13 cellular contexts compared by ENCODE assay signal in genomic region chr2:214960677-214961076, GRCh38.
DNase-seq lines count a peak whose midpoint lies in the region; ATAC-seq, FAIRE-seq and TF ChIP-seq lines count a peak whose summit lies in the region.
"Had no signal": no experiment of that assay in that cellular context is flagged by ENCODE, and none has a peak within 500 bp of the region (broad histone marks: within the 10 kb centered on the region; RNA-seq: fewer than 3 reads in every experiment).

No MANE protein-coding gene starts in this region.

- peaks cover 10% of the 10 kb centered on the region for H3K36me3 Mint-ChIP-seq in neural crest cell (ENCODE audit: low read depth)
- H3K36me3 Mint-ChIP-seq in stimulated activated memory B cell treated with anti-CD40 and anti-IgM and Interleukin-4, amounts not matched to agents 10 μg/mL and 1 μg/mL and 100 μg/mL, for 72 hours: no peaks in the 10 kb centered on the region

- no peaks in the 10 kb centered on the region for H3K36me3 ChIP-seq in mammary epithelial cell (ENCODE audit: insufficient read depth, low read length)

- no peaks in the 10 kb centered on the region for H3K79me2 ChIP-seq in mammary epithelial cell (ENCODE audit: insufficient read depth, low read length)

- H3K27ac Mint-ChIP-seq in neural crest cell (ENCODE audit: unreplicated experiment): no peak overlapping the region
- no peak overlapping the region for H3K27ac Mint-ChIP-seq in stimulated activated memory B cell treated with anti-CD40 and anti-IgM and Interleukin-4, amounts not matched to agents 10 μg/mL and 1 μg/mL and 100 μg/mL, for 72 hours
- H3K27ac Mint-ChIP-seq: activated CD4-positive, alpha-beta T cell treated with anti-CD3 and anti-CD28 coated beads, Interleukin-2, amount 10 ng/mL, durations not matched to agents 7 days and 5 days; natural killer cell treated with Interleukin-12 subunit alpha and Interleukin-12 subunit beta and Interleukin-15 and Interleukin-18, amount 100 ng/mL, for 72 hours had no signal

- H3K9me3 ChIP-seq in mammary epithelial cell (replicated peaks; ENCODE audit: insufficient read depth, low read length): no peaks in the 10 kb centered on the region

- no peaks in the 10 kb centered on the region for H4K20me1 ChIP-seq in mammary epithelial cell (ENCODE audit: insufficient read depth, low read length)

- H2AFZ ChIP-seq in mammary epithelial cell (ENCODE audit: low read depth, low read length): no peak overlapping the region

- no TSS peak for BruUV-seq in mammary epithelial cell (replicated peaks; lab: Mats Ljungman, UMichigan)

- FAIRE-seq in G401.6 (lab: Jason Lieb, UNC): peak; percentile 33

- in situ Hi-C loops in mammary epithelial cell (cut with MboI; ENCODE audit: low sequenced_read_pairs in 2 of 2): loop anchor here in 1 of 2 donors (25.0 kb wide), 1 partner anchor 327 kb away; no protein-coding TSS in a partner anchor

- intact Hi-C loops in mammary epithelial cell (cut with micrococcal nuclease): loop anchor here (1.0 to 2.0 kb wide), 3 partner anchors 228 to 970 kb away; no protein-coding TSS in a partner anchor

- no peak overlapping the region for H3K4me2 ChIP-seq in mammary epithelial cell (ENCODE audit: insufficient read depth, low read depth, low read length)

- no peaks in the 10 kb centered on the region for H3K4me1 ChIP-seq in mammary epithelial cell (ENCODE audit: insufficient read depth, low read length)

- peak; percentile 50 for TF ChIP-seq CTCF in LNCAP (IDR thresholded peaks at IDR 0.05)
- peak; percentile 26 for TF ChIP-seq CTCF in mammary epithelial cell (conservative IDR thresholded peaks at IDR 0.05 in 1 of 2, IDR thresholded peaks at IDR 0.05 in 1 of 2; ENCODE audit: extremely low read depth in 1 of 2, insufficient read depth in 1 of 2, low read depth in 1 of 2, low read length in 2 of 2)
- peak; percentile 53 for TF ChIP-seq CTCF in neural crest cell (conservative IDR thresholded peaks at IDR 0.05)

- no peaks in the 10 kb centered on the region for H3K27me3 Mint-ChIP-seq in neural crest cell (ENCODE audit: low read depth)
- no peaks in the 10 kb centered on the region for H3K27me3 Mint-ChIP-seq in stimulated activated memory B cell treated with anti-CD40 and anti-IgM and Interleukin-4, amounts not matched to agents 10 μg/mL and 1 μg/mL and 100 μg/mL, for 72 hours
- H3K27me3 Mint-ChIP-seq: activated CD4-positive, alpha-beta T cell treated with anti-CD3 and anti-CD28 coated beads, Interleukin-2, amount 10 ng/mL, durations not matched to agents 7 days and 5 days; natural killer cell treated with Interleukin-12 subunit alpha and Interleukin-12 subunit beta and Interleukin-15 and Interleukin-18, amount 100 ng/mL, for 72 hours had no signal

- DNase-seq in mammary epithelial cell (peak; percentile 0), neural crest cell (ENCODE audit: low read depth, low spot score) (no peak), T-helper 1 cell (no peak)
- DNase-seq: activated CD4-positive, alpha-beta T cell treated with anti-CD3 and anti-CD28 coated beads, Interleukin-2, amount 10 ng/mL, durations not matched to agents 7 days and 5 days; activated naive CD4-positive, alpha-beta T cell; NCI-H2227 treated with DMSO at 0.1 percent for 48 hours; Right ventricle myocardium superior had no signal

- H3K4me1 Mint-ChIP-seq in neural crest cell: no peaks in the 10 kb centered on the region
- no peaks in the 10 kb centered on the region for H3K4me1 Mint-ChIP-seq in stimulated activated memory B cell treated with anti-CD40 and anti-IgM and Interleukin-4, amounts not matched to agents 10 μg/mL and 1 μg/mL and 100 μg/mL, for 72 hours
- H3K4me1 Mint-ChIP-seq: activated CD4-positive, alpha-beta T cell treated with anti-CD3 and anti-CD28 coated beads, Interleukin-2, amount 10 ng/mL, durations not matched to agents 7 days and 5 days had no signal

- dilution Hi-C loops in mammary epithelial cell (cut with HindIII; ENCODE audit: low sequenced_read_pairs): no loop called here

- ATAC-seq in HG03457 (IDR thresholded peaks at IDR 0.05; ENCODE audit: unreplicated experiment) (no peak), HG02610 (IDR thresholded peaks at IDR 0.05; ENCODE audit: unreplicated experiment) (no peak)
- no peak for ATAC-seq in stimulated activated memory B cell treated with anti-CD40 and anti-IgM and Interleukin-4, amounts not matched to agents 10 μg/mL and 1 μg/mL and 100 μg/mL, for 72 hours
- ATAC-seq: natural killer cell treated with Interleukin-12 subunit alpha and Interleukin-12 subunit beta and Interleukin-15 and Interleukin-18, amount 100 ng/mL, for 72 hours had no signal

- H3K27ac ChIP-seq in mammary epithelial cell (ENCODE audit: insufficient read depth, low read depth, low read length): no peak overlapping the region

- no peak overlapping the region for H3K4me3 ChIP-seq in mammary epithelial cell (replicated peaks in 1 of 3; ENCODE audit: insufficient read depth in 1 of 3, low read depth in 2 of 3, low read length in 3 of 3)

- H3K4me3 Mint-ChIP-seq in neural crest cell: no peak overlapping the region
- no peak overlapping the region for H3K4me3 Mint-ChIP-seq in stimulated activated memory B cell treated with anti-CD40 and anti-IgM and Interleukin-4, amounts not matched to agents 10 μg/mL and 1 μg/mL and 100 μg/mL, for 72 hours
- H3K4me3 Mint-ChIP-seq: activated CD4-positive, alpha-beta T cell treated with anti-CD3 and anti-CD28 coated beads, Interleukin-2, amount 10 ng/mL, durations not matched to agents 7 days and 5 days; natural killer cell treated with Interleukin-12 subunit alpha and Interleukin-12 subunit beta and Interleukin-15 and Interleukin-18, amount 100 ng/mL, for 72 hours had no signal

- CTCF ChIA-PET in mammary epithelial cell (lab: Charles Lee; ENCODE audit: low non-redundant PET): interaction anchor here (0.6 kb wide), 1 partner anchor 229 kb away, joined by 3 read pairs; no protein-coding TSS in a partner anchor

- no peaks in the 10 kb centered on the region for H3K27me3 ChIP-seq in mammary epithelial cell (ENCODE audit: insufficient read depth, low read length)

- H3K9ac ChIP-seq in mammary epithelial cell (ENCODE audit: insufficient read depth, low read length): no peak overlapping the region

- H3K9me3 Mint-ChIP-seq in neural crest cell: peaks cover 22% of the 10 kb centered on the region
- peaks cover 9% of the 10 kb centered on the region for H3K9me3 Mint-ChIP-seq in stimulated activated memory B cell treated with anti-CD40 and anti-IgM and Interleukin-4, amounts not matched to agents 10 μg/mL and 1 μg/mL and 100 μg/mL, for 72 hours
- H3K9me3 Mint-ChIP-seq: activated CD4-positive, alpha-beta T cell treated with anti-CD3 and anti-CD28 coated beads, Interleukin-2, amount 10 ng/mL, durations not matched to agents 7 days and 5 days had no signal
